In the genomic region with DNA sequence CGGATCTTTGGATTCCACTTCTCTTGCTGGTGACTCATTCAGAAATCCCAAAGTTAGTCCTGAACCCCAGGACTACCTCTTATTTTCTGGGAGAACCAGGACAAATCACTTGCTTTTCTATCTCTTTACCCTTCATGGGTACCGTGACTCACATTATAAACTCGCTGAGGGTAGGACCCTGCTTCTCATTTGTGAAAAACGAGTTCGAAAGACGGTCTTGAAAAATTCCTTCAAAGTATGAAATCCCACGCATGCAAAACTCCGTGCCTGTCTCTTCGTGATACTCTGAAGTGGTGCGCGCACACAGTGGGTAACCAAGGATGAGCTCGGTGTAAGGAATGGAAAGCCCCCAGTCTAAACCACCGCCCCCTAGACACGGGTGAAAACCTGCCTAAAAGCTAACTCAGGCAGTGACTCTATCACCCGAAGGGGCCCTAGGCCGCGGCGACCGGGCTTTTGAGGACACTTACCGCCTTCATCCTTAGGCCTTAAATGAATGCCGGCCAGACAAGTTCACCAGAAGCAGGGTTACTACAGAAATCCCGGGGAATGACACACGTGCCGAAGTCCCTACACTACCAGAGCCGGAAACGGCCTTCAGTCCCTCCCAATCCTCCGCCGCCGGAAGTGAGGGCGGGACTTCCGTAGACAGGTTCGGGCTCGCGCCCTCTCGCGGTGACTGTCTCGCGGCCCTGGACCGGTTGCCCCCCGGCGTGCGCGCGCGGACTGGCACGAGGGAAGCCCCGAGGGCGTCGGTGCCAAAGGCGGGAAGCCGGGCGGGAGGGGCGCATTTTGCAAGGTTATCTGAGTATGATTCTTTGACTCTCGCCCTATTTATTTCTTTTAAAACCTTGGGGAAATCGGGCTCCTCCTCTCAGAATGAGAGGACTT, we compare ENCODE assay signal across 8 cellular contexts. TPM values are rescaled to one million over a fixed set of nuclear protein-coding genes. Genes with fewer than 3 reads are reported as not detected.
A peak's percentile ranks its signal among the peaks of the same experiment; 100 is the strongest.
DNase-seq lines count a peak whose midpoint lies in the region; ATAC-seq and TF ChIP-seq lines count a peak whose summit lies in the region.

A gene with protein sequence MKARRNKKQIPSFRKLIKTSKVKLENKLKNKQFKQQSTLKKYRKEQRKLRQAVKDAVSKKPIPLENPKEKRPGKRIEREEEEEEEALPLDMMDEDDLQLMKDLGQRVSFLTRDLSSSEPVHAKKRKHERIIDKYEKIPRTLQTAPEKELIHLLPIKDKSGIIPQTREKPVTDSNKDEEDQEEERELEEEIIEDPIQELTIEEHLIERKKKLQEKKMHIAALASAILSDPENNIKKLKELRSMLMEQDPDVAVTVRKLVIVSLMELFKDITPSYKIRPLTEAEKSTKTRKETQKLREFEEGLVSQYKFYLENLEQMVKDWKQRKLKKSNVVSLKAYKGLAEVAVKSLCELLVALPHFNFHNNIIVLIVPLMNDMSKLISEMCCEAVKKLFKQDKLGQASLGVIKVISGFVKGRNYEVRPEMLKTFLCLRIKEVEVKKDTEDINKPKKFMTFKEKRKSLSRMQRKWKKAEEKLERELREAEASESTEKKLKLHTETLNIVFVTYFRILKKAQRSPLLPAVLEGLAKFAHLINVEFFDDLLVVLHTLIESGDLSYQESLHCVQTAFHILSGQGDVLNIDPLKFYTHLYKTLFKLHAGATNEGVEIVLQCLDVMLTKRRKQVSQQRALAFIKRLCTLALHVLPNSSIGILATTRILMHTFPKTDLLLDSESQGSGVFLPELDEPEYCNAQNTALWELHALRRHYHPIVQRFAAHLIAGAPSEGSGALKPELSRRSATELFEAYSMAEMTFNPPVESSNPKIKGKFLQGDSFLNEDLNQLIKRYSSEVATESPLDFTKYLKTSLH (minus strand): TSS at position 580 of the 891 bp plus-strand sequence. CDS start 101 bp downstream, at position 479.

- H3K4me1 Mint-ChIP-seq in IgD-negative memory B cell: peaks cover 25 to 33% (median 27%) of the 10 kb centered on the region in 3 donors

- no peaks in the 10 kb centered on the region for H3K9me3 Mint-ChIP-seq in IgD-negative memory B cell

- TF ChIP-seq POLR2A in erythroblast (IDR thresholded peaks at IDR 0.05; ENCODE audit: low read length): peak; percentile 56

- no peaks in the 10 kb centered on the region for H3K9me2 ChIP-seq in PC-3 (replicated peaks; ENCODE audit: low read length)

- H3K4me1 ChIP-seq in PC-3 (ENCODE audit: insufficient read depth, low read length) (peaks cover 16% of the 10 kb centered on the region), mucosa of rectum (ENCODE audit: control insufficient read depth in 2 of 2, insufficient read depth in 2 of 2, low read length in 2 of 2) (peaks cover 7 to 17% of the 10 kb centered on the region in 2 donors)

- peaks cover 2% of the 10 kb centered on the region for H3K27me3 Mint-ChIP-seq in IgD-negative memory B cell

- DNase-seq in DMS53 (lab: John Stamatoyannopoulos, UW) (peak; percentile 98), PC-3 (peak; percentile 92), erythroblast (lab: John Stamatoyannopoulos, UW) (peak; percentile 95 to 96)
- DNase-seq in activated T-cell treated with anti-CD3 and anti-CD28 coated beads, Interleukin-2, amount 50 U/mL, for 1 hour: peak; percentile 94
- peak; percentile 98 for DNase-seq in stimulated activated CD8-positive, alpha-beta memory T cell treated with anti-CD3 and anti-CD28 coated beads, Interleukin-4, amount 100 ng/mL, for 48 hours

- intact Hi-C loops in PC-3 (cut with micrococcal nuclease): loop anchor here (1.0 to 5.0 kb wide), 2 partner anchors 40 to 80 kb away; a partner anchor contains a TSS

- H3K27ac Mint-ChIP-seq in IgD-negative memory B cell: peak within 1 kb of the TSS; percentile 97 to 100 (median 99)

- CTCF ChIA-PET in PC-3 (lab: Charles Lee): interaction anchor here (0.7 kb wide), 1 partner anchor 41 kb away, joined by 3 read pairs; no protein-coding TSS in a partner anchor

- H3K4me3 ChIP-seq in PC-3 (ENCODE audit: low read length): peak within 1 kb of the TSS; percentile 92
- H3K4me3 ChIP-seq in mucosa of rectum (ENCODE audit: low read length in 2 of 2): peak within 1 kb of the TSS; percentile 92 to 96

- H3K9ac ChIP-seq in PC-3 (ENCODE audit: low read length) (peak within 1 kb of the TSS; percentile 96), mucosa of rectum (ENCODE audit: low read depth in 1 of 2, low read length in 2 of 2) (peak within 1 kb of the TSS; percentile 76 to 81)

- peak; percentile 67 for TF ChIP-seq CTCF in PC-3 (conservative IDR thresholded peaks at IDR 0.05; ENCODE audit: low read depth, low read length)

- H3K79me2 ChIP-seq in PC-3 (ENCODE audit: low read length): peaks cover 48% of the 10 kb centered on the region

- H3K4me2 ChIP-seq in PC-3 (ENCODE audit: low read length): peak within 1 kb of the TSS; percentile 81

- peaks cover 2% of the 10 kb centered on the region for H3K36me3 Mint-ChIP-seq in IgD-negative memory B cell

- H3K27ac ChIP-seq in PC-3 (ENCODE audit: low read length) (peak within 1 kb of the TSS; percentile 61), mucosa of rectum (ENCODE audit: low read depth in 2 of 2, low read length in 2 of 2) (peak within 1 kb of the TSS; percentile 35 to 52)

- ATAC-seq in GM21529 (IDR thresholded peaks at IDR 0.05; ENCODE audit: unreplicated experiment) (peak; percentile 99), PC-3 (peak; percentile 96)

- POLR2A ChIA-PET in PC-3 (lab: Charles Lee; ENCODE audit: unreplicated experiment): no interaction called here

- no peaks in the 10 kb centered on the region for H3F3A ChIP-seq in PC-3 (ENCODE audit: low read length, unreplicated experiment)

- peak within 1 kb of the TSS; percentile 95 to 99 (median 98) for H3K4me3 Mint-ChIP-seq in IgD-negative memory B cell

- H2AFZ ChIP-seq in PC-3 (ENCODE audit: low read length): peak within 1 kb of the TSS; percentile 96

- BruUV-seq in PC-3 (replicated peaks; lab: Mats Ljungman, UMichigan): TSS peak; percentile 84

- no peaks in the 10 kb centered on the region for H3K9me3 ChIP-seq in PC-3 (ENCODE audit: low read length)
- no peaks in the 10 kb centered on the region for H3K9me3 ChIP-seq in mucosa of rectum (ENCODE audit: control insufficient read depth in 2 of 2, low read length in 2 of 2)

- H3K36me3 ChIP-seq in PC-3 (ENCODE audit: low read depth, low read length) (peaks cover 7% of the 10 kb centered on the region), mucosa of rectum (ENCODE audit: control insufficient read depth in 2 of 2, insufficient read depth in 2 of 2, low read length in 2 of 2) (peaks cover 5 to 6% of the 10 kb centered on the region in 2 donors)

- no peaks in the 10 kb centered on the region for H4K20me1 ChIP-seq in PC-3 (ENCODE audit: low read length)

- no peaks in the 10 kb centered on the region for H3K27me3 ChIP-seq in PC-3 (ENCODE audit: low read length)
- no peaks in the 10 kb centered on the region for H3K27me3 ChIP-seq in mucosa of rectum (ENCODE audit: control insufficient read depth in 2 of 2, insufficient read depth in 2 of 2, low read length in 2 of 2)

RNA-seq across cellular contexts. Expression of the gene that starts here (rescaled TPM):
- 27.3 TPM for polyA plus RNA-seq in IgD-negative memory B cell
- 19.4 and 23.1 TPM in 2 replicates for total RNA-seq in PC-3 (2014; rRNA removed)

Comparison
In these comparisons a context has a peak if more than half of its experiments do, and no peak if none do; other contexts are left out.
1. Peak in every context shown above with its lines: DNase-seq, ATAC-seq, H3K4me3 ChIP-seq and H3K27ac ChIP-seq.